Comparison of ENCODE assay signal across 1 cellular context in the genomic region with DNA sequence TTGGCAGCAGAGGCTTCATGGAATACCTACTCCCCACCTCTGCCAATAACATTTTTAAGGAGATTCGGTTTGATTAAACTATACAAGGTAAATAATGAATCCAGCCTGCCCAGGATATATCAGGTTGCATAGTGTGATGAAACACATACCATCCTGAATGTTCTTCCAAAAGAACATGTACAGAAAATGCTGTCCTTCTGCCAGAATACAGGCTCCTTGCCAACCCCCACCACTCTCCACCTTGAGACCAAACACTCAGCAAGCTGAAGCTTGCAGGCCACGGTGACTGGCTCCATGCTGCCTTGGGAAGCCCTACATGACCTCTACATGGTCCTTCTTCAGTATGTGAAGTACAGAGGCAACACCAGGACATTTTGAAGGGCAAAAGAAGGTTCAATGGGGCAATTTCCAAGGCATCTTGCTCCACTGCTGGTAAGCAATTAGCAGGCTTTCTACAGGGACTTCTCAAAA.
TF ChIP-seq lines count a peak whose summit lies in the region.

No MANE protein-coding gene starts in this region.

TF ChIP-seq in SK-N-SH, 30 proteins besides CTCF, POLR2A, EP300 and RAD21 (continued from another document):
- TF ChIP-seq, protein P1, sequence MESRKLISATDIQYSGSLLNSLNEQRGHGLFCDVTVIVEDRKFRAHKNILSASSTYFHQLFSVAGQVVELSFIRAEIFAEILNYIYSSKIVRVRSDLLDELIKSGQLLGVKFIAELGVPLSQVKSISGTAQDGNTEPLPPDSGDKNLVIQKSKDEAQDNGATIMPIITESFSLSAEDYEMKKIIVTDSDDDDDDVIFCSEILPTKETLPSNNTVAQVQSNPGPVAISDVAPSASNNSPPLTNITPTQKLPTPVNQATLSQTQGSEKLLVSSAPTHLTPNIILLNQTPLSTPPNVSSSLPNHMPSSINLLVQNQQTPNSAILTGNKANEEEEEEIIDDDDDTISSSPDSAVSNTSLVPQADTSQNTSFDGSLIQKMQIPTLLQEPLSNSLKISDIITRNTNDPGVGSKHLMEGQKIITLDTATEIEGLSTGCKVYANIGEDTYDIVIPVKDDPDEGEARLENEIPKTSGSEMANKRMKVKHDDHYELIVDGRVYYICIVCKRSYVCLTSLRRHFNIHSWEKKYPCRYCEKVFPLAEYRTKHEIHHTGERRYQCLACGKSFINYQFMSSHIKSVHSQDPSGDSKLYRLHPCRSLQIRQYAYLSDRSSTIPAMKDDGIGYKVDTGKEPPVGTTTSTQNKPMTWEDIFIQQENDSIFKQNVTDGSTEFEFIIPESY (IDR thresholded peaks at IDR 0.05; ENCODE audit: borderline replicate concordance, low read depth), result no peak
- no peak for TF ChIP-seq RFX5 (IDR thresholded peaks at IDR 0.05; ENCODE audit: low read length)
- TF ChIP-seq, protein P2, sequence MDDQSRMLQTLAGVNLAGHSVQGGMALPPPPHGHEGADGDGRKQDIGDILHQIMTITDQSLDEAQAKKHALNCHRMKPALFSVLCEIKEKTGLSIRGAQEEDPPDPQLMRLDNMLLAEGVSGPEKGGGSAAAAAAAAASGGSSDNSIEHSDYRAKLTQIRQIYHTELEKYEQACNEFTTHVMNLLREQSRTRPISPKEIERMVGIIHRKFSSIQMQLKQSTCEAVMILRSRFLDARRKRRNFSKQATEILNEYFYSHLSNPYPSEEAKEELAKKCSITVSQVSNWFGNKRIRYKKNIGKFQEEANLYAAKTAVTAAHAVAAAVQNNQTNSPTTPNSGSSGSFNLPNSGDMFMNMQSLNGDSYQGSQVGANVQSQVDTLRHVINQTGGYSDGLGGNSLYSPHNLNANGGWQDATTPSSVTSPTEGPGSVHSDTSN (IDR thresholded peaks at IDR 0.05), result peak; percentile 46; the same call in 1 of the 2 replicates
